10 cellular contexts compared by ENCODE assay signal in the genomic region with DNA sequence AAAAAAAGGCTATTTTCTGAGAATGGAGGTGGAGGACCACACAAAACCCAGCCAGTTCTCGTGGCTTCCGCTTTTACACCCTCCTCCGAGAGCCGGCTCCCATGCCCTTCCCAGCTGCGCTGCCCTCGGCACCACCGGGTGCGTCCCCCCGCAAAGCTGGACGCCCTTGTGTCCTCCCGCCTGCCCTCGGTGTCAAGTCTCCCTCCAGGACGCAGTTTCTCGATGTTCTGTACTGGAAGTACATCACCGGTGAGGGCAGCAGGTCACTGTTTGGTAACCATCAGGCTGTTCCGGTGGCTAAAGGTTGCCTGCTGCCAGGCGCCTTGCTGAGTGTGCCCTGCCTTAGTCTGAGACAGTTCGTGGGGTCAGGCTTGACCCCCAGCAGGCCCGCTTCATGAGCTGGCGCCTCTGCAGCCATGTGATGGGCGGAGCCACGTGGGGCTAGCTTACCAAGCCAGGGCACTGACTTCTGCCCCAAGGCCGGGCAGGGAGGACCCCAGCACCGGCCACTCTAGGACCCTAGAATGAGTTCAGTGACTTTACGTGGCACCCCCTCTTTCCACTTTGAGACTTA. TPM values are rescaled to one million over a fixed set of nuclear protein-coding genes. Genes with fewer than 3 reads are reported as not detected.
DNase-seq lines count a peak whose midpoint lies in the region; ATAC-seq and TF ChIP-seq lines count a peak whose summit lies in the region.
"Had no signal": no experiment of that assay in that cellular context is flagged by ENCODE, and none has a peak within 500 bp of the region (broad histone marks: within the 10 kb centered on the region; RNA-seq: fewer than 3 reads in every experiment).

No MANE protein-coding gene starts in this region.

- peaks cover 20 to 73% of the 10 kb centered on the region in 2 experiments; a peak in 3 of 4 replicates for H3K79me1 ChIP-seq in IMR-90 (ENCODE audit: low read depth in 1 of 2, low read length in 2 of 2)

- H2BK5ac ChIP-seq in IMR-90 (ENCODE audit: low read depth, low read length, poor library complexity, severe bottlenecking): no peak overlapping the region

- H2AFZ ChIP-seq in IMR-90 (replicated peaks; ENCODE audit: low read length, poor library complexity): no peak overlapping the region

- no peak for TF ChIP-seq CTCF in IMR-90 (conservative IDR thresholded peaks at IDR 0.05; ENCODE audit: low read depth, low read length)
- no peak for TF ChIP-seq CTCF in endodermal cell (conservative IDR thresholded peaks at IDR 0.05)
- no peak for TF ChIP-seq CTCF in neutrophil (IDR thresholded peaks at IDR 0.05)

- H3K4ac ChIP-seq in IMR-90 (ENCODE audit: low read depth, low read length): no peak overlapping the region

- peaks cover 84% of the 10 kb centered on the region for H3K4me1 ChIP-seq in BLaER1
- peaks cover 32% of the 10 kb centered on the region for H3K4me1 ChIP-seq in IMR-90 (ENCODE audit: control insufficient read depth, insufficient read depth, low read length)
- H3K4me1 ChIP-seq in endodermal cell (ENCODE audit: control insufficient read depth, insufficient read depth, low read length): peaks cover 41% of the 10 kb centered on the region
- H3K4me1 ChIP-seq in neutrophil (ENCODE audit: control insufficient read depth in 1 of 2, insufficient read depth in 1 of 2, low read depth in 1 of 2, low read length in 1 of 2): peaks cover 88 to 89% of the 10 kb centered on the region in 2 experiments

- no peak overlapping the region for H4K8ac ChIP-seq in IMR-90 (ENCODE audit: low read depth in 2 of 2, low read length in 2 of 2)

- H3K27me3 ChIP-seq in BLaER1 (no peaks in the 10 kb centered on the region), IMR-90 (ENCODE audit: control insufficient read depth, insufficient read depth, low read length) (no peaks in the 10 kb centered on the region), endodermal cell (ENCODE audit: control insufficient read depth, insufficient read depth, low read length, poor library complexity, severe bottlenecking) (no peaks in the 10 kb centered on the region), neutrophil (no peaks in the 10 kb centered on the region)

- no peaks in the 10 kb centered on the region for H3K36me3 Mint-ChIP-seq in endodermal cell (ENCODE audit: low read depth)

- no peak overlapping the region for H2BK20ac ChIP-seq in IMR-90 (ENCODE audit: low read depth, low read length)

- dilution Hi-C loops in IMR-90 (cut with HindIII; ENCODE audit: low sequenced_read_pairs, unreplicated experiment): no loop called here

- BruUV-seq in IMR-90 (replicated peaks; lab: Mats Ljungman, UMichigan): no TSS peak

- intact Hi-C loops in IMR-90 (cut with micrococcal nuclease): loop anchor here (10.0 kb wide), 1 partner anchor 418 kb away; no protein-coding TSS in a partner anchor

- no peak overlapping the region for H3K14ac ChIP-seq in IMR-90 (replicated peaks; ENCODE audit: low read depth, low read length)

- H3K27ac Mint-ChIP-seq in endodermal cell: no peak overlapping the region

- H2BK15ac ChIP-seq in IMR-90 (ENCODE audit: low read depth, low read length): no peak overlapping the region

- no peak overlapping the region for H3K9ac ChIP-seq in BLaER1
- H3K9ac ChIP-seq in IMR-90 (ENCODE audit: low read depth, low read length): no peak overlapping the region
- no peak overlapping the region for H3K9ac ChIP-seq in endodermal cell (ENCODE audit: extremely low read depth, low read length, poor library complexity, severe bottlenecking)

- peak overlapping the region; percentile 10 for H3K4me2 ChIP-seq in BLaER1
- H3K4me2 ChIP-seq in IMR-90 (ENCODE audit: low read depth, low read length): no peak overlapping the region

- H3K4me3 Mint-ChIP-seq in endodermal cell: no peak overlapping the region

- POLR2A ChIA-PET in IMR-90 (lab: Charles Lee; ENCODE audit: unreplicated experiment): no interaction called here

- H3K27ac ChIP-seq in BLaER1 (no peak overlapping the region), IMR-90 (ENCODE audit: insufficient read depth, low read length) (no peak overlapping the region), endodermal cell (ENCODE audit: low read depth, low read length) (no peak overlapping the region), neutrophil (peak overlapping the region; percentile 97)

- H3K9me3 Mint-ChIP-seq in endodermal cell: no peaks in the 10 kb centered on the region

- H3K36me3 ChIP-seq in BLaER1 (0 out of 2 replicates have a peak, but pooled peaks cover 7% of the 10 kb centered on the region), IMR-90 (ENCODE audit: control insufficient read depth, insufficient read depth, low read length) (no peaks in the 10 kb centered on the region), endodermal cell (ENCODE audit: control insufficient read depth, insufficient read depth, low read length) (no peaks in the 10 kb centered on the region), neutrophil (no peaks in the 10 kb centered on the region)

- H3K4me1 Mint-ChIP-seq in endodermal cell: peaks cover 67% of the 10 kb centered on the region

- H3K23ac ChIP-seq in IMR-90 (ENCODE audit: low read depth, low read length): no peak overlapping the region

- 95% methylated on average over 15 of the region's 25 CpGs; no CpG with 5 or more reads in 1 of the 2 experiments for WGBS in IMR-90 (ENCODE audit: extremely low coverage in 2 of 2, insufficient read length in 1 of 2), 2 experiments
- WGBS in endodermal cell (ENCODE audit: insufficient coverage in 1 of 2, insufficient read length in 1 of 2), 2 experiments: 95 to 100% methylated on average over 22 to 25 of the region's 25 CpGs

- DNase-seq in IMR-90 (no peak), endodermal cell (peak; percentile 54), NCI-H2107 (lab: John Stamatoyannopoulos, UW) (no peak), NCI-H2196 (lab: John Stamatoyannopoulos, UW; ENCODE audit: unreplicated experiment) (no peak), foreskin melanocyte (no peak)
- no peak for DNase-seq in stimulated activated CD4-positive, alpha-beta T cell treated with anti-CD3 and anti-CD28 coated beads, Interleukin-4, amount 100 ng/mL, for 1 hour
- DNase-seq: activated naive CD4-positive, alpha-beta T cell had no signal

- peak overlapping the region; percentile 25 for H2AK9ac ChIP-seq in IMR-90 (replicated peaks; ENCODE audit: low read depth, low read length, poor library complexity)

- H2AK5ac ChIP-seq in IMR-90 (ENCODE audit: low read depth, low read length): 0 out of 2 replicates have a peak overlapping the region, but pooled peaks have one; percentile 5

- no peak overlapping the region for H3K56ac ChIP-seq in IMR-90 (ENCODE audit: extremely low read depth, insufficient read depth, low read length)

- TF ChIP-seq RAD21 in IMR-90 (IDR thresholded peaks at IDR 0.05; ENCODE audit: low read length): no peak

- TF ChIP-seq POLR2A in IMR-90 (IDR thresholded peaks at IDR 0.05; ENCODE audit: low read depth, low read length): no peak

- no peaks in the 10 kb centered on the region for H3K27me3 Mint-ChIP-seq in endodermal cell (ENCODE audit: insufficient read depth)

- peaks cover 18% of the 10 kb centered on the region for H3K9me1 ChIP-seq in IMR-90 (ENCODE audit: insufficient read depth, low read length)

- H3K4me3 ChIP-seq in BLaER1 (no peak overlapping the region), IMR-90 (ENCODE audit: insufficient read depth, low read depth, low read length) (no peak overlapping the region), endodermal cell (ENCODE audit: low read length) (no peak overlapping the region), neutrophil (ENCODE audit: low read depth in 1 of 2, low read length in 1 of 2) (peak overlapping the region in 1 of 2 experiments; percentile 92)

- H4K5ac ChIP-seq in IMR-90 (ENCODE audit: low read depth, low read length): no peak overlapping the region

- no peak overlapping the region for H2BK120ac ChIP-seq in IMR-90 (ENCODE audit: low read depth, low read length)

- ATAC-seq in IMR-90 (ENCODE audit: low read depth): no peak
- ATAC-seq: HCT116 had no signal

- CTCF ChIA-PET in IMR-90 (lab: Yijun Ruan, JAX): interaction anchor here (1.0 kb wide), 1 partner anchor 61 kb away, joined by 3 read pairs; no protein-coding TSS in a partner anchor

- in situ Hi-C loops in IMR-90 (cut with MboI; ENCODE audit: low sequenced_read_pairs): no loop called here

- H4K20me1 ChIP-seq in BLaER1 (peaks cover 95% of the 10 kb centered on the region), IMR-90 (ENCODE audit: insufficient read depth, low read length) (peaks cover 9% of the 10 kb centered on the region)

- no peak overlapping the region; the same call in 1 of the 2 replicates for H4K91ac ChIP-seq in IMR-90 (ENCODE audit: insufficient read depth, low read depth, low read length)

- no peak overlapping the region for H3K18ac ChIP-seq in IMR-90 (ENCODE audit: low read depth, low read length)

- H3K9me3 ChIP-seq in BLaER1 (no peaks in the 10 kb centered on the region), IMR-90 (ENCODE audit: control insufficient read depth, insufficient read depth, low read length) (no peaks in the 10 kb centered on the region), endodermal cell (ENCODE audit: control insufficient read depth, low read length) (no peaks in the 10 kb centered on the region), neutrophil (no peaks in the 10 kb centered on the region)

TF ChIP-seq in IMR-90, 13 proteins besides CTCF, POLR2A, EP300 and RAD21 (continues in another document):
- TF ChIP-seq FOS (IDR thresholded peaks at IDR 0.05; ENCODE audit: low read depth, low read length): no peak
- no peak for TF ChIP-seq CEBPB (IDR thresholded peaks at IDR 0.05; ENCODE audit: low read depth, low read length)
- TF ChIP-seq USF2 (IDR thresholded peaks at IDR 0.05; ENCODE audit: low read depth, low read length): no peak
- no peak for TF ChIP-seq MAZ (IDR thresholded peaks at IDR 0.05; ENCODE audit: borderline replicate concordance, low read depth, low read length)
- no peak for TF ChIP-seq MXI1 (IDR thresholded peaks at IDR 0.05; ENCODE audit: borderline replicate concordance, low read depth, low read length)
- no peak for TF ChIP-seq CHD1 (IDR thresholded peaks at IDR 0.05; ENCODE audit: low read depth, low read length)
- TF ChIP-seq SMC3 (IDR thresholded peaks at IDR 0.05; ENCODE audit: low read depth, low read length): no peak
- no peak for TF ChIP-seq MAFK (IDR thresholded peaks at IDR 0.05; ENCODE audit: low read depth, low read length)

RNA-seq across cellular contexts. Expression of gene RREB1, which starts 34.6 kb away (rescaled TPM):
- 8.4 and 8.6 TPM in 2 replicates for total RNA-seq in IMR-90 (2012; rRNA removed)
- 4.7 and 14.5 TPM in 2 replicates for polyA plus RNA-seq in IMR-90 (2012; rRNA removed)
- 2.1 and 2.4 TPM in 2 replicates for polyA plus RNA-seq in IMR-90 (2012; cell fraction: cytosol; rRNA removed)
- 13.2 and 13.5 TPM in 2 replicates for polyA plus RNA-seq in IMR-90 (2012; cell fraction: nucleus; rRNA removed; ENCODE audit: low replicate concordance)
- 10 to 100 TPM; 51.2 to 64.3 TPM for total RNA-seq in endodermal cell
- 13.7 TPM for polyA plus RNA-seq in endodermal cell (2013, experiment 1 of 2)
- polyA plus RNA-seq in endodermal cell (2013, experiment 2 of 2): 15.6 TPM
